Comparison of ENCODE assay signal across 15 cellular contexts in the genomic region with DNA sequence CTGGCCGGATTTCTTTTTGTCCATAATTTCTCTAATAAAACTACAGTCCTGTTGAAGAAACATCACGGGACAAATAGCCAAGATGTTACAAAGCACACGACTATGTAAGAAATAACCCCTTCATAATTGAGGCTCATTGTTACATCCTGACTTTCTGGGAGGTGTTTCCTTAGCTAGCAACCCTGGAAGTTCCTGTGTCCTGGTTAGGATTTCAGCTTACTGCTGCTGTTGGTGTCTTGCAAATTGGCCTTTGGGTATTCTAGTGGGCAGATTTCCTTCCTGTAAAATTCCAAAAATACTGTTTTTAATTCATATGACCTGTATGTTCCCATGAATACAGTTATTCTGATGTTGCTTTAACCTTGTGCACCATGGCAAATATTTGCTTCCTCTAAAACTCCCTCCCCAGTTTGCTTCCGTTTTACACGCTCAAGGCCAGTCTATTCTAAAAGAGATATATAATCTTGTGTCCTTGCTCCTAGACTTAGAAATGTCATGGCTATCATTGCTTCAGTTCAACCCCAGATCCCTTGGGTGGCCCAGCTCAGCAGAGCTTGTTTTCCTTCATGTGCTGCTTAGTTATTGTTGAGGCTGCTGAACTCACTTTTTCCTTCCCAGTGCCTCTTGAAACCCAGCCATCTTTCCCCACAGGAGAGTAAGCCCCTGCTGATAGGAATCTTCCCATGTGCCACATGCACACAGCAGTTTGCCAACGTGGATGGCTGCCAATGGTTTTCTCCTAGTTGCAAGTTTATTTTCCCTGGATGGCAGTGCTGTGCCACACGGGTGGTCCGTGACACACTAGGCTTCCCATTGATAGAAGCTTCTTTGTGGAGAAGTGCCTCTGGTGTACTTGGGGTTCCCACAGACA.
DNase-seq lines count a peak whose midpoint lies in the region; TF ChIP-seq lines count a peak whose summit lies in the region.
"Had no signal": no experiment of that assay in that cellular context is flagged by ENCODE, and none has a peak within 500 bp of the region (broad histone marks: within the 10 kb centered on the region; RNA-seq: fewer than 3 reads in every experiment).

No MANE protein-coding gene starts in this region.

- TF ChIP-seq CTCF in VCaP (conservative IDR thresholded peaks at IDR 0.05): no peak

- H3K27ac ChIP-seq in VCaP: peak overlapping the region; percentile 58
- H3K27ac ChIP-seq: ascending aorta; BLaER1 treated with 17β-estradiol and CSF1 and Interleukin-3, amounts not matched to agents 10 nM and 100 nM; hepatocyte; tibial artery had no signal

- DNase-seq in M059J (ENCODE audit: low read depth) (peak; percentile 3), fibroblast of peridontal ligament (ENCODE audit: extremely low read depth) (peak; percentile 2), smooth muscle cell of the brain vasculature (ENCODE audit: low read depth, low spot score) (peak; percentile 50), HUDEP-2 (lab: John Stamatoyannopoulos, UW; ENCODE audit: unreplicated experiment in 76 of 76) (no peak), HuH-7 (ENCODE audit: low spot score) (no peak), middle frontal gyrus (ENCODE audit: extremely low spot score, low spot score) (no peak)
- DNase-seq: activated CD4-positive, alpha-beta T cell treated with anti-CD3 and anti-CD28 coated beads for 36 hours; activated CD8-positive, alpha-beta memory T cell treated with anti-CD3 and anti-CD28 coated beads, Interleukin-2, amount 50 U/mL, for 4 hours; DMS153; mucosa of descending colon had no signal

Comparison
In these comparisons a context has a peak if more than half of its experiments do, and no peak if none do; other contexts are left out.
1. DNase-seq: peak in M059J (single experiment), fibroblast of peridontal ligament (single experiment) and smooth muscle cell of the brain vasculature (single experiment); none in HUDEP-2 (0 of 76), HuH-7 (single experiment) and middle frontal gyrus (single experiment).